In genomic region chr20:1187605-1188171, GRCh38 we compare ENCODE assay signal across 1 cellular context.
A peak's percentile ranks its signal among the peaks of the same experiment; 100 is the strongest.
TF ChIP-seq lines count a peak whose summit lies in the region.

No MANE protein-coding gene starts in this region.

TF ChIP-seq in K562, 482 proteins besides CTCF, POLR2A, EP300 and RAD21 (continued from another document and continues in another):
- TF ChIP-seq IRF1 (CRISPR knock-in tag; IDR thresholded peaks at IDR 0.05; ENCODE audit: borderline replicate concordance) (no peak), ZBTB2 (IDR thresholded peaks at IDR 0.05) (peak; percentile 70; the same call in 1 of the 2 replicates), ZSCAN29 (IDR thresholded peaks at IDR 0.05) (no peak), ARID3B (CRISPR knock-in tag; IDR thresholded peaks at IDR 0.05; ENCODE audit: borderline replicate concordance) (no peak), ZNF384 (IDR thresholded peaks at IDR 0.05; ENCODE audit: low read depth, low read length) (no peak), HNRNPUL1 (IDR thresholded peaks at IDR 0.05; ENCODE audit: low read length) (no peak), E2F1 (CRISPR knock-in tag; IDR thresholded peaks at IDR 0.05) (no peak), HMGN3 (IDR thresholded peaks at IDR 0.05; ENCODE audit: borderline replicate concordance, extremely low read depth, insufficient read length, low read depth, low read length) (peak; percentile 41), ASH1L (IDR thresholded peaks at IDR 0.05; ENCODE audit: borderline replicate concordance, low read depth, partially characterized antibody) (no peak), ZNF780A (CRISPR knock-in tag; IDR thresholded peaks at IDR 0.05) (no peak), FOXK2 (conservative IDR thresholded peaks at IDR 0.05 in 1 of 2, IDR thresholded peaks at IDR 0.05 in 1 of 2; ENCODE audit: low read depth in 2 of 2) (peak in 1 of 2 experiments; percentile 15; a peak in 1 of 4 replicates), MCM3 (IDR thresholded peaks at IDR 0.05) (no peak), BCOR (IDR thresholded peaks at IDR 0.05) (peak; percentile 39; the same call in 1 of the 2 replicates), DACH1 (IDR thresholded peaks at IDR 0.05; ENCODE audit: partially characterized antibody) (no peak), PCBP2 (IDR thresholded peaks at IDR 0.05; ENCODE audit: low read depth, low read length, poor library complexity, severe bottlenecking) (no peak), CBFA2T2 (conservative IDR thresholded peaks at IDR 0.05) (peak; percentile 81), KLF6 (CRISPR knock-in tag; IDR thresholded peaks at IDR 0.05; ENCODE audit: borderline replicate concordance) (no peak), FOXA3 (CRISPR knock-in tag; conservative IDR thresholded peaks at IDR 0.05 in 1 of 2, IDR thresholded peaks at IDR 0.05 in 1 of 2) (no peak), RHOXF2B (CRISPR knock-in tag; conservative IDR thresholded peaks at IDR 0.05) (no peak), ZNF79 (CRISPR knock-in tag; IDR thresholded peaks at IDR 0.05; ENCODE audit: low read depth) (no peak), ZNF165 (CRISPR knock-in tag; IDR thresholded peaks at IDR 0.05; ENCODE audit: borderline replicate concordance) (no peak), KLF13 (tag; IDR thresholded peaks at IDR 0.05; ENCODE audit: borderline replicate concordance, low read depth) (no peak), TEAD4 (IDR thresholded peaks at IDR 0.05; ENCODE audit: low read length) (peak; percentile 71), TEAD4 (CRISPR knock-in tag; IDR thresholded peaks at IDR 0.05; ENCODE audit: borderline replicate concordance) (no peak), ARNT (IDR thresholded peaks at IDR 0.05) (peak in 1 of 2 experiments; percentile 66; a peak in 2 of 4 replicates), FOXO4 (CRISPR knock-in tag; IDR thresholded peaks at IDR 0.05) (no peak), TFAM (CRISPR knock-in tag; conservative IDR thresholded peaks at IDR 0.05) (no peak), SMAD4 (CRISPR knock-in tag; conservative IDR thresholded peaks at IDR 0.05) (peak; percentile 72), SMAD1 (IDR thresholded peaks at IDR 0.05; ENCODE audit: low read depth, low read length, partially characterized antibody) (no peak), HCFC1 (IDR thresholded peaks at IDR 0.05; ENCODE audit: low read depth, low read length) (no peak), ZNF121 (CRISPR knock-in tag; conservative IDR thresholded peaks at IDR 0.05) (no peak), TCF7 (IDR thresholded peaks at IDR 0.05; ENCODE audit: borderline replicate concordance) (no peak), NCOA4 (IDR thresholded peaks at IDR 0.05; ENCODE audit: partially characterized antibody) (no peak), ZNF507 (tag; conservative IDR thresholded peaks at IDR 0.05) (no peak), JUNB (CRISPR knock-in tag; conservative IDR thresholded peaks at IDR 0.05) (no peak), TAL1 (IDR thresholded peaks at IDR 0.05) (peak; percentile 62; the same call in 1 of the 2 replicates), CBFB (CRISPR knock-in tag; IDR thresholded peaks at IDR 0.05) (no peak), SMARCE1 (IDR thresholded peaks at IDR 0.05) (peak; percentile 75), THRA (IDR thresholded peaks at IDR 0.05) (no peak), ZNF449 (CRISPR knock-in tag; IDR thresholded peaks at IDR 0.05) (no peak), RBM25 (IDR thresholded peaks at IDR 0.05; ENCODE audit: low read depth, low read length, severe bottlenecking) (no peak), STAT5A (IDR thresholded peaks at IDR 0.05; ENCODE audit: borderline replicate concordance, low read length) (peak; percentile 86), ARID2 (IDR thresholded peaks at IDR 0.05) (no peak), ZKSCAN1 (IDR thresholded peaks at IDR 0.05; ENCODE audit: low read depth, low read length) (no peak), CSDE1 (IDR thresholded peaks at IDR 0.05) (no peak; a peak in 1 of 4 replicates), CHCHD3 (CRISPR knock-in tag; IDR thresholded peaks at IDR 0.05) (no peak), ZSCAN32 (CRISPR knock-in tag; IDR thresholded peaks at IDR 0.05) (no peak), SFPQ (IDR thresholded peaks at IDR 0.05; ENCODE audit: low read depth, low read length) (no peak), ZBTB34 (CRISPR knock-in tag; IDR thresholded peaks at IDR 0.05) (no peak), MCM5 (IDR thresholded peaks at IDR 0.05; ENCODE audit: low read depth) (no peak), SMARCA5 (IDR thresholded peaks at IDR 0.05) (no peak), L3MBTL2 (IDR thresholded peaks at IDR 0.05) (no peak), PATZ1 (CRISPR knock-in tag; IDR thresholded peaks at IDR 0.05; ENCODE audit: borderline replicate concordance) (no peak), ETV5 (CRISPR knock-in tag; IDR thresholded peaks at IDR 0.05; ENCODE audit: low read depth) (peak; percentile 63), NR2F6 (CRISPR knock-in tag; IDR thresholded peaks at IDR 0.05) (no peak), PYGO2 (tag; IDR thresholded peaks at IDR 0.05) (no peak), PHF8 (IDR thresholded peaks at IDR 0.05; ENCODE audit: borderline replicate concordance, low read length) (no peak), GTF2E2 (tag; IDR thresholded peaks at IDR 0.05) (no peak), PTBP1 (IDR thresholded peaks at IDR 0.05; ENCODE audit: low read depth, low read length) (no peak), PRPF4 (IDR thresholded peaks at IDR 0.05; ENCODE audit: insufficient read depth, low read depth, low read length, poor library complexity, severe bottlenecking) (no peak), ZNF785 (CRISPR knock-in tag; IDR thresholded peaks at IDR 0.05) (no peak), KDM4B (IDR thresholded peaks at IDR 0.05; ENCODE audit: borderline replicate concordance in 2 of 2, low read depth in 1 of 2) (no peak), SAP30 (IDR thresholded peaks at IDR 0.05; ENCODE audit: borderline replicate concordance, insufficient read depth, low read depth, low read length, poor library complexity, severe bottlenecking) (no peak), SIN3A (IDR thresholded peaks at IDR 0.05; ENCODE audit: borderline replicate concordance in 2 of 2, control insufficient read depth in 1 of 2, low read depth in 2 of 2, low read length in 2 of 2) (no peak)
